In the genomic region with DNA sequence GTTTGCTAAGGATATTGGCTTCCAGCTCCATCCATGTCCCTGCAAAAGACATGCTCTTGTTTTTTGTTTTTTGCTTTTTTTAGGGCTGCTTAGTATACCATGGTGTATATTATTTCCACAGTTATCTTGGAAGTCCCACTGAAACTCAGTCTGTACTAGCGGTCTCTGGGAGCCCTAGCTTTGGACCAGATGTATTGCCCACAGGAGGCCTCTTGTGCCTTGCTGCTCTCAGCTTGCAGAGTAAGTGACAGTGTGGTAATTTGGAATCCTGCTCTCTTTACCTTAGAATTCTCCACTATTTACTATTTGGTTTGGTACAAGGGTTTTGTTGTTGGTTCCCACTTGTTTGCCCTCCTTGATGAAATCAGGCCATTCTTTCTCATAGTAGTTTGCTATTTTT, we compare ENCODE assay signal across 16 cellular contexts.
DNase-seq lines count a peak whose midpoint lies in the region; ATAC-seq and TF ChIP-seq lines count a peak whose summit lies in the region.
"Had no signal": no experiment of that assay in that cellular context is flagged by ENCODE, and none has a peak within 500 bp of the region (broad histone marks: within the 10 kb centered on the region; RNA-seq: fewer than 3 reads in every experiment).

No MANE protein-coding gene starts in this region.

- TF ChIP-seq CTCF in GM23338 (conservative IDR thresholded peaks at IDR 0.05; ENCODE audit: low read depth in 2 of 2) (no peak), Loucy (conservative IDR thresholded peaks at IDR 0.05; ENCODE audit: low read length) (no peak), SU-DHL-6 (IDR thresholded peaks at IDR 0.05; ENCODE audit: insufficient read depth, low read length, poor library complexity, severe bottlenecking) (no peak), nephron progenitor cell (IDR thresholded peaks at IDR 0.05) (no peak), left lung (IDR thresholded peaks at IDR 0.05) (no peak)

- no peak overlapping the region for H3K4me3 ChIP-seq in GM23338
- no peak overlapping the region for H3K4me3 ChIP-seq in Loucy (ENCODE audit: low read length, poor library complexity, severe bottlenecking)
- no peak overlapping the region for H3K4me3 ChIP-seq in SU-DHL-6 (ENCODE audit: insufficient read depth, low read length, poor library complexity, severe bottlenecking)
- H3K4me3 ChIP-seq in left lung: no peak overlapping the region
- H3K4me3 ChIP-seq: BLaER1 had no signal

- H3K9ac ChIP-seq in Loucy (ENCODE audit: low read depth, low read length, poor library complexity, severe bottlenecking) (peak overlapping the region; percentile 45), SU-DHL-6 (ENCODE audit: low read length) (no peak overlapping the region)
- H3K9ac ChIP-seq: BLaER1 had no signal

- H3K9me2 ChIP-seq in GM23338 (ENCODE audit: insufficient read depth): no peaks in the 10 kb centered on the region
- H3K9me2 ChIP-seq in Loucy (replicated peaks; ENCODE audit: low read depth, low read length): no peaks in the 10 kb centered on the region
- H3K9me2 ChIP-seq in SU-DHL-6 (replicated peaks; ENCODE audit: insufficient read depth, low read length): no peaks in the 10 kb centered on the region

- H3K36me3 Mint-ChIP-seq in GM23338 (ENCODE audit: low read depth): no peaks in the 10 kb centered on the region
- H3K36me3 Mint-ChIP-seq in nephron progenitor cell (ENCODE audit: low read depth): no peaks in the 10 kb centered on the region
- H3K36me3 Mint-ChIP-seq: CD14-positive monocyte; CD4-positive, alpha-beta memory T cell had no signal

- no peaks in the 10 kb centered on the region for H3F3A ChIP-seq in GM23338 (replicated peaks; ENCODE audit: low read depth)
- peaks cover 9% of the 10 kb centered on the region; the same call in 1 of the 2 replicates for H3F3A ChIP-seq in Loucy (ENCODE audit: low read depth)
- no peaks in the 10 kb centered on the region for H3F3A ChIP-seq in SU-DHL-6 (ENCODE audit: insufficient read depth)

- ATAC-seq in GM23338 (peak; percentile 72; the same call in 2 of the 3 replicates), HG03139 (IDR thresholded peaks at IDR 0.05; ENCODE audit: unreplicated experiment) (no peak), left lung (no peak)

- H3K4me1 ChIP-seq in GM23338 (ENCODE audit: insufficient read depth) (peaks cover 8% of the 10 kb centered on the region; the same call in 1 of the 2 replicates), Loucy (ENCODE audit: insufficient read depth, low read length, poor library complexity, severe bottlenecking) (peaks cover 56% of the 10 kb centered on the region), left lung (no peaks in the 10 kb centered on the region)

- no peaks in the 10 kb centered on the region for H3K36me3 ChIP-seq in GM23338 (ENCODE audit: insufficient read depth)
- no peaks in the 10 kb centered on the region; the same call in 1 of the 2 replicates for H3K36me3 ChIP-seq in Loucy (ENCODE audit: insufficient read depth, low read length)
- H3K36me3 ChIP-seq in SU-DHL-6 (ENCODE audit: low read length): no peaks in the 10 kb centered on the region
- no peaks in the 10 kb centered on the region for H3K36me3 ChIP-seq in left lung
- H3K36me3 ChIP-seq: BLaER1 had no signal

- H3K9me3 Mint-ChIP-seq in GM23338 (no peaks in the 10 kb centered on the region), nephron progenitor cell (no peaks in the 10 kb centered on the region)
- H3K9me3 Mint-ChIP-seq: H9 had no signal

- H2AFZ ChIP-seq in GM23338 (no peak overlapping the region; the same call in 1 of the 2 replicates), Loucy (ENCODE audit: low read length) (peak overlapping the region; percentile 80), SU-DHL-6 (ENCODE audit: low read depth, low read length, severe bottlenecking) (peak overlapping the region; percentile 14)

- H3K27ac ChIP-seq in GM23338 (ENCODE audit: low read depth) (no peak overlapping the region), SU-DHL-6 (ENCODE audit: low read depth, low read length) (no peak overlapping the region), left lung (no peak overlapping the region)
- H3K27ac ChIP-seq: BLaER1 had no signal

- H3K27me3 Mint-ChIP-seq in GM23338 (ENCODE audit: insufficient read depth, low read depth, poor library complexity): no peaks in the 10 kb centered on the region
- no peaks in the 10 kb centered on the region for H3K27me3 Mint-ChIP-seq in nephron progenitor cell (ENCODE audit: low read depth, poor library complexity)
- H3K27me3 Mint-ChIP-seq: CD4-positive, alpha-beta memory T cell had no signal

- peaks cover 13% of the 10 kb centered on the region for H3K4me1 Mint-ChIP-seq in GM23338
- peaks cover 4% of the 10 kb centered on the region for H3K4me1 Mint-ChIP-seq in nephron progenitor cell
- H3K4me1 Mint-ChIP-seq: CD14-positive monocyte; CD4-positive, alpha-beta memory T cell had no signal

- no peak for DNase-seq in GM23338 (ENCODE audit: low spot score)
- no peak for DNase-seq in nephron progenitor cell
- DNase-seq in NCI-H526 (lab: John Stamatoyannopoulos, UW): no peak
- no peak for DNase-seq in RPMI8226
- no peak for DNase-seq in left lung
- DNase-seq: 8988T; CD4-positive, alpha-beta memory T cell; DMS153; DMS79; GDM1; H9 had no signal

- H3K4me2 ChIP-seq in GM23338: no peak overlapping the region
- peak overlapping the region; percentile 67 for H3K4me2 ChIP-seq in Loucy (ENCODE audit: low read depth, low read length, poor library complexity, severe bottlenecking)
- no peak overlapping the region for H3K4me2 ChIP-seq in SU-DHL-6 (ENCODE audit: low read depth, low read length, poor library complexity, severe bottlenecking)
- H3K4me2 ChIP-seq: BLaER1 had no signal

- intact Hi-C loops in left lung (cut with DNase I): no loop called here

- H3K79me2 ChIP-seq in GM23338 (replicated peaks; ENCODE audit: insufficient read depth) (no peaks in the 10 kb centered on the region), Loucy (ENCODE audit: insufficient read depth, low read length) (no peaks in the 10 kb centered on the region), SU-DHL-6 (ENCODE audit: insufficient read depth, low read length) (no peaks in the 10 kb centered on the region)

- H3K27me3 ChIP-seq in GM23338 (ENCODE audit: insufficient read depth) (peaks cover 15% of the 10 kb centered on the region), Loucy (ENCODE audit: insufficient read depth, low read length, poor library complexity, severe bottlenecking) (no peaks in the 10 kb centered on the region), SU-DHL-6 (ENCODE audit: low read length) (no peaks in the 10 kb centered on the region), left lung (no peaks in the 10 kb centered on the region)
- H3K27me3 ChIP-seq: BLaER1 had no signal

- H3K27ac Mint-ChIP-seq in GM23338 (no peak overlapping the region), nephron progenitor cell (peak overlapping the region; percentile 1)
- H3K27ac Mint-ChIP-seq: CD14-positive monocyte; CD4-positive, alpha-beta memory T cell had no signal

- no peaks in the 10 kb centered on the region for H3K9me3 ChIP-seq in Loucy (ENCODE audit: insufficient read depth, low read depth, low read length)
- no peaks in the 10 kb centered on the region for H3K9me3 ChIP-seq in SU-DHL-6 (ENCODE audit: insufficient read depth, low read length)
- no peaks in the 10 kb centered on the region for H3K9me3 ChIP-seq in left lung
- H3K9me3 ChIP-seq: BLaER1 had no signal

- H3K4me3 Mint-ChIP-seq in GM23338: no peak overlapping the region
- no peak overlapping the region for H3K4me3 Mint-ChIP-seq in nephron progenitor cell
- H3K4me3 Mint-ChIP-seq: CD14-positive monocyte, H9 had no signal

- H4K20me1 ChIP-seq in GM23338 (replicated peaks; ENCODE audit: insufficient read depth): no peaks in the 10 kb centered on the region
- H4K20me1 ChIP-seq in Loucy (ENCODE audit: insufficient read depth, low read length, poor library complexity, severe bottlenecking): no peaks in the 10 kb centered on the region
- no peaks in the 10 kb centered on the region for H4K20me1 ChIP-seq in SU-DHL-6 (ENCODE audit: low read depth, low read length)
- H4K20me1 ChIP-seq: BLaER1 had no signal

TF ChIP-seq in GM23338, 12 proteins besides CTCF, POLR2A, EP300 and RAD21:
- TF ChIP-seq, protein P1, sequence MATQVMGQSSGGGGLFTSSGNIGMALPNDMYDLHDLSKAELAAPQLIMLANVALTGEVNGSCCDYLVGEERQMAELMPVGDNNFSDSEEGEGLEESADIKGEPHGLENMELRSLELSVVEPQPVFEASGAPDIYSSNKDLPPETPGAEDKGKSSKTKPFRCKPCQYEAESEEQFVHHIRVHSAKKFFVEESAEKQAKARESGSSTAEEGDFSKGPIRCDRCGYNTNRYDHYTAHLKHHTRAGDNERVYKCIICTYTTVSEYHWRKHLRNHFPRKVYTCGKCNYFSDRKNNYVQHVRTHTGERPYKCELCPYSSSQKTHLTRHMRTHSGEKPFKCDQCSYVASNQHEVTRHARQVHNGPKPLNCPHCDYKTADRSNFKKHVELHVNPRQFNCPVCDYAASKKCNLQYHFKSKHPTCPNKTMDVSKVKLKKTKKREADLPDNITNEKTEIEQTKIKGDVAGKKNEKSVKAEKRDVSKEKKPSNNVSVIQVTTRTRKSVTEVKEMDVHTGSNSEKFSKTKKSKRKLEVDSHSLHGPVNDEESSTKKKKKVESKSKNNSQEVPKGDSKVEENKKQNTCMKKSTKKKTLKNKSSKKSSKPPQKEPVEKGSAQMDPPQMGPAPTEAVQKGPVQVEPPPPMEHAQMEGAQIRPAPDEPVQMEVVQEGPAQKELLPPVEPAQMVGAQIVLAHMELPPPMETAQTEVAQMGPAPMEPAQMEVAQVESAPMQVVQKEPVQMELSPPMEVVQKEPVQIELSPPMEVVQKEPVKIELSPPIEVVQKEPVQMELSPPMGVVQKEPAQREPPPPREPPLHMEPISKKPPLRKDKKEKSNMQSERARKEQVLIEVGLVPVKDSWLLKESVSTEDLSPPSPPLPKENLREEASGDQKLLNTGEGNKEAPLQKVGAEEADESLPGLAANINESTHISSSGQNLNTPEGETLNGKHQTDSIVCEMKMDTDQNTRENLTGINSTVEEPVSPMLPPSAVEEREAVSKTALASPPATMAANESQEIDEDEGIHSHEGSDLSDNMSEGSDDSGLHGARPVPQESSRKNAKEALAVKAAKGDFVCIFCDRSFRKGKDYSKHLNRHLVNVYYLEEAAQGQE (IDR thresholded peaks at IDR 0.05; ENCODE audit: unreplicated experiment): no peak
- TF ChIP-seq POLR2AphosphoS5 (IDR thresholded peaks at IDR 0.05; ENCODE audit: low read depth) (no peak), EZH2 (IDR thresholded peaks at IDR 0.05; ENCODE audit: low read depth, unreplicated experiment) (no peak), EZH2phosphoT487 (IDR thresholded peaks at IDR 0.05; ENCODE audit: unreplicated experiment) (no peak), ZNF331 (CRISPR knock-in tag; IDR thresholded peaks at IDR 0.05; ENCODE audit: low read depth) (no peak), ZNF114 (CRISPR knock-in tag; IDR thresholded peaks at IDR 0.05) (no peak)
TF ChIP-seq in GM23338: peak in this region for 0.
